Comparison of ENCODE assay signal across 16 cellular contexts in the genomic region with DNA sequence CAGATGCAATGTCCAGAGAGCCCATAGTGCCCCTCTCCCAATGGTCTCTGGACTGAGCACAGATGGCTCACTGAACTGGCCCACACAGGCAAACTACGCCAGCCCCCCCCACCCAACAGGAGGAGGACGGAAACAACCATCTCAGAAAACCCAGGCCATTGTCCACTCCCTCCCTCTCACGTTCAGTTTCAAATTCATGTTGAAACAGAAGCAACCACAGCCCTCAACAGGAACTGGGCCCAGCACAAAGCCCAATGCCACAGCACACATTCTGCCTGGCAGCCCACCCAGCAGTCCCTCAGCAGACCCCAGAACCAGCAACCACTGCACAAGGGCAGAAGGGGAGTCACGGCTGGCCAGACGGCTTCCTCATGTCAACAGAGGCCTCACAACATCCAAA. TPM values are rescaled to one million over a fixed set of nuclear protein-coding genes. Genes with fewer than 3 reads are reported as not detected.
DNase-seq lines count a peak whose midpoint lies in the region; ATAC-seq and TF ChIP-seq lines count a peak whose summit lies in the region.
"Had no signal": no experiment of that assay in that cellular context is flagged by ENCODE, and none has a peak within 500 bp of the region (broad histone marks: within the 10 kb centered on the region; RNA-seq: fewer than 3 reads in every experiment).

No MANE protein-coding gene starts in this region.

- peak overlapping the region; percentile 85 for H3K4me3 Mint-ChIP-seq in T-helper 17 cell
- no peak overlapping the region for H3K4me3 Mint-ChIP-seq in stimulated activated memory B cell treated with anti-CD40 and anti-IgM and Interleukin-4, amounts not matched to agents 10 μg/mL and 1 μg/mL and 100 μg/mL, for 72 hours

- H3K36me3 Mint-ChIP-seq in T-helper 17 cell (ENCODE audit: low read depth), result peaks cover 12% of the 10 kb centered on the region
- peaks cover 56% of the 10 kb centered on the region for H3K36me3 Mint-ChIP-seq in stimulated activated memory B cell treated with anti-CD40 and anti-IgM and Interleukin-4, amounts not matched to agents 10 μg/mL and 1 μg/mL and 100 μg/mL, for 72 hours

- ATAC-seq in T-helper 17 cell, result no peak
- no peak for ATAC-seq in stimulated activated memory B cell treated with anti-CD40 and anti-IgM and Interleukin-4, amounts not matched to agents 10 μg/mL and 1 μg/mL and 100 μg/mL, for 72 hours
- ATAC-seq: body of pancreas, left cardiac atrium had no signal

- H3K36me3 ChIP-seq in effector memory CD4-positive, alpha-beta T cell (ENCODE audit: control insufficient read depth, insufficient read depth, low read length), result peaks cover 30% of the 10 kb centered on the region
- no peaks in the 10 kb centered on the region for H3K36me3 ChIP-seq in adrenal gland (replicated peaks in 1 of 2)

- TF ChIP-seq POLR2A in adrenal gland (IDR thresholded peaks at IDR 0.05), result no peak

- H3K27ac ChIP-seq in effector memory CD4-positive, alpha-beta T cell (ENCODE audit: insufficient read depth, low read length, poor library complexity, severe bottlenecking), result peak overlapping the region; percentile 86
- no peak overlapping the region for H3K27ac ChIP-seq in adrenal gland
- H3K27ac ChIP-seq: body of pancreas had no signal

- no peak overlapping the region for H3K4me3 ChIP-seq in effector memory CD4-positive, alpha-beta T cell (ENCODE audit: insufficient read depth, low read depth, low read length, poor library complexity, severe bottlenecking)
- H3K4me3 ChIP-seq in adrenal gland, result no peak overlapping the region
- H3K4me3 ChIP-seq: body of pancreas had no signal

- H3K27ac Mint-ChIP-seq in T-helper 17 cell, result peak overlapping the region; percentile 99
- H3K27ac Mint-ChIP-seq in stimulated activated memory B cell treated with anti-CD40 and anti-IgM and Interleukin-4, amounts not matched to agents 10 μg/mL and 1 μg/mL and 100 μg/mL, for 72 hours, result peak overlapping the region; percentile 72

- H3K27me3 ChIP-seq in effector memory CD4-positive, alpha-beta T cell (replicated peaks; ENCODE audit: control insufficient read depth, insufficient read depth, low read length, poor library complexity, severe bottlenecking), result no peaks in the 10 kb centered on the region
- H3K27me3 ChIP-seq in adrenal gland, result no peaks in the 10 kb centered on the region
- H3K27me3 ChIP-seq: body of pancreas had no signal

- H3K4me1 ChIP-seq in effector memory CD4-positive, alpha-beta T cell (ENCODE audit: control insufficient read depth, insufficient read depth, low read length, poor library complexity, severe bottlenecking), result peaks cover 86% of the 10 kb centered on the region
- peaks cover 0 to 4% of the 10 kb centered on the region in 2 donors for H3K4me1 ChIP-seq in adrenal gland (replicated peaks in 1 of 2)

- H3K4me1 Mint-ChIP-seq in T-helper 17 cell, result peaks cover 76% of the 10 kb centered on the region
- H3K4me1 Mint-ChIP-seq in stimulated activated memory B cell treated with anti-CD40 and anti-IgM and Interleukin-4, amounts not matched to agents 10 μg/mL and 1 μg/mL and 100 μg/mL, for 72 hours, result peaks cover 88% of the 10 kb centered on the region

- no peaks in the 10 kb centered on the region for H3K9me3 Mint-ChIP-seq in stimulated activated memory B cell treated with anti-CD40 and anti-IgM and Interleukin-4, amounts not matched to agents 10 μg/mL and 1 μg/mL and 100 μg/mL, for 72 hours

- H3K27me3 Mint-ChIP-seq in T-helper 17 cell, result no peaks in the 10 kb centered on the region
- H3K27me3 Mint-ChIP-seq in stimulated activated memory B cell treated with anti-CD40 and anti-IgM and Interleukin-4, amounts not matched to agents 10 μg/mL and 1 μg/mL and 100 μg/mL, for 72 hours, result no peaks in the 10 kb centered on the region

- H3K9me3 ChIP-seq in T-helper 17 cell (ENCODE audit: control insufficient read depth, low read length, poor library complexity, severe bottlenecking) (no peaks in the 10 kb centered on the region), adrenal gland (replicated peaks in 1 of 3) (no peaks in the 10 kb centered on the region)
- no peaks in the 10 kb centered on the region for H3K9me3 ChIP-seq in effector memory CD4-positive, alpha-beta T cell (ENCODE audit: control insufficient read depth, low read length)
- H3K9me3 ChIP-seq: body of pancreas, SK-N-SH had no signal

- TF ChIP-seq CTCF in adrenal gland (IDR thresholded peaks at IDR 0.05), result no peak

- WGBS in adrenal gland, 4 donors, result 88 to 89% (median 89%) methylated on average over 3 to 5 of the region's 5 CpGs

- intact Hi-C loops in adrenal gland (cut with DNase I), result no loop called here

- DNase-seq in activated T-cell treated with anti-CD3 and anti-CD28 coated beads, Interleukin-2, amount 50 U/mL, for 1 hour, result peak; percentile 18
- DNase-seq in activated T-cell treated with anti-CD3 and anti-CD28 coated beads for 4 hours, result no peak
- no peak for DNase-seq in T-helper 17 cell
- DNase-seq in effector memory CD4-positive, alpha-beta T cell, result no peak
- no peak for DNase-seq in SIG-M5 treated with dmso at 0.1 percent for 504 hours (lab: John Stamatoyannopoulos, UW; ENCODE audit: unreplicated experiment)
- DNase-seq in adrenal gland, result no peak
- DNase-seq in NCI-H510A treated with DMSO at 0.1 percent for 48 hours (lab: John Stamatoyannopoulos, UW), result no peak
- DNase-seq: activated CD4-positive, CD25-positive, alpha-beta regulatory T cell; body of pancreas; COR-L47; hippocampal formation; left cardiac atrium; NCI-H2029; NCI-H510A; SK-N-SH had no signal

RNA-seq across cellular contexts. Expression of a gene that starts 10.6 kb away (rescaled TPM):
- 100 to 1,000 TPM; 333 to 339 TPM for total RNA-seq in T-helper 17 cell
- total RNA-seq in adrenal gland, result 1 to 10 TPM; 2.2 to 6.2 (median 3.9) TPM
- polyA plus RNA-seq in adrenal gland, result 1 to 10 TPM; 1.5 to 6.5 (median 2.7) TPM

Comparison
In these comparisons a context has a peak if more than half of its experiments do, and no peak if none do; other contexts are left out.
1. RNA of a gene that starts 10.6 kb away (total RNA-seq): 333 to 339 TPM in T-helper 17 cell; 2.2 to 6.2 TPM in adrenal gland; every median in the first group is over 10 times any median in the second.